ENCODE assay signal across 24 cellular contexts in genomic region chr18:59569321-59569720, GRCh38.
"Had no signal": no experiment of that assay in that cellular context is flagged by ENCODE, and none has a peak within 500 bp of the region (broad histone marks: within the 10 kb centered on the region; RNA-seq: fewer than 3 reads in every experiment).

No MANE protein-coding gene starts in this region.

- H3K27me3 ChIP-seq: breast epithelium, esophagus squamous epithelium, spleen, tibial nerve had no signal

- H3K27me3 Mint-ChIP-seq: activated naive CD8-positive, alpha-beta T cell treated with anti-CD3 and anti-CD28 coated beads, Interleukin-2, amount 50 U/mL, for 24 hours had no signal

- H3K27ac Mint-ChIP-seq: activated CD8-positive, alpha-beta T cell treated with anti-CD3 and anti-CD28 coated beads for 36 hours; activated naive CD4-positive, alpha-beta T cell treated with anti-CD3 and anti-CD28 coated beads, Interleukin-2, amount 50 U/mL, for 24 hours; activated naive CD8-positive, alpha-beta T cell treated with anti-CD3 and anti-CD28 coated beads, Interleukin-2, amount 50 U/mL, for 24 hours; activated T-helper 2 cell treated with anti-CD3 and anti-CD28 coated beads, Interferon-gamma antibody, Interleukin-2, Interleukin-4, amounts not matched to agents 10 μg/mL and 5 μg/mL and 100 μg/mL, durations not matched to agents 14 hours and 24 hours and 36 hours; endodermal cell; naive thymus-derived CD4-positive, alpha-beta T cell; T-helper 1 cell treated with Interleukin-12 subunit alpha and Interleukin-12 subunit beta and Interleukin-4 antibody, amounts not matched to agents 30 μg/mL and 1 μg/mL, for 36 hours had no signal

- H3K9me3 Mint-ChIP-seq: activated CD8-positive, alpha-beta T cell treated with anti-CD3 and anti-CD28 coated beads for 36 hours; activated naive CD4-positive, alpha-beta T cell treated with anti-CD3 and anti-CD28 coated beads, Interleukin-2, amount 50 U/mL, for 24 hours; activated naive CD8-positive, alpha-beta T cell treated with anti-CD3 and anti-CD28 coated beads, Interleukin-2, amount 50 U/mL, for 24 hours; activated T-helper 2 cell treated with anti-CD3 and anti-CD28 coated beads, Interferon-gamma antibody, Interleukin-2, Interleukin-4, amounts not matched to agents 10 μg/mL and 5 μg/mL and 100 μg/mL, durations not matched to agents 14 hours and 24 hours and 36 hours; endodermal cell; T-helper 1 cell treated with Interleukin-12 subunit alpha and Interleukin-12 subunit beta and Interleukin-4 antibody, amounts not matched to agents 30 μg/mL and 1 μg/mL, for 36 hours; WTC11 had no signal

- H3K4me1 Mint-ChIP-seq: activated naive CD4-positive, alpha-beta T cell treated with anti-CD3 and anti-CD28 coated beads, Interleukin-2, amount 50 U/mL, for 24 hours; activated naive CD8-positive, alpha-beta T cell treated with anti-CD3 and anti-CD28 coated beads, Interleukin-2, amount 50 U/mL, for 24 hours; endodermal cell had no signal

- H3K4me3 Mint-ChIP-seq: activated CD8-positive, alpha-beta T cell treated with anti-CD3 and anti-CD28 coated beads for 36 hours; activated naive CD4-positive, alpha-beta T cell treated with anti-CD3 and anti-CD28 coated beads, Interleukin-2, amount 50 U/mL, for 24 hours; activated naive CD8-positive, alpha-beta T cell treated with anti-CD3 and anti-CD28 coated beads, Interleukin-2, amount 50 U/mL, for 24 hours; endodermal cell; T-helper 1 cell treated with Interleukin-12 subunit alpha and Interleukin-12 subunit beta and Interleukin-4 antibody, amounts not matched to agents 30 μg/mL and 1 μg/mL, for 36 hours; WTC11 had no signal

- H3K36me3 Mint-ChIP-seq: activated naive CD4-positive, alpha-beta T cell treated with anti-CD3 and anti-CD28 coated beads, Interleukin-2, amount 50 U/mL, for 24 hours; WTC11 had no signal

- DNase-seq: activated CD4-positive, alpha-beta T cell treated with anti-CD3 and anti-CD28 coated beads for 1 hour; activated CD4-positive, alpha-beta T cell treated with anti-CD3 and anti-CD28 coated beads, Interleukin-2, amount 50 U/mL, for 1 hour; activated CD8-positive, alpha-beta T cell treated with anti-CD3 and anti-CD28 coated beads for 36 hours; activated naive CD8-positive, alpha-beta T cell treated with anti-CD3 and anti-CD28 coated beads, Interleukin-2, amount 50 U/mL, for 24 hours; activated T-cell treated with anti-CD3 and anti-CD28 coated beads, Interleukin-2, amount 50 U/mL, for 48 hours; central memory CD4-positive, alpha-beta T cell; endodermal cell; esophagus squamous epithelium; islet precursor cell; left ventricle myocardium superior; mammary epithelial cell; naive thymus-derived CD4-positive, alpha-beta T cell; right cardiac atrium; spleen; stimulated activated naive CD4-positive, alpha-beta T cell treated with Interleukin-2 at 50 U/mL for 16 hours; T-helper 9 cell had no signal

- H3K4me3 ChIP-seq: breast epithelium, esophagus squamous epithelium, spleen, tibial nerve had no signal

- FAIRE-seq: frontal cortex had no signal

- ATAC-seq: activated CD8-positive, alpha-beta T cell treated with anti-CD3 and anti-CD28 coated beads for 36 hours; activated naive CD8-positive, alpha-beta T cell treated with anti-CD3 and anti-CD28 coated beads, Interleukin-2, amount 50 U/mL, for 24 hours; left ventricle myocardium superior; naive thymus-derived CD4-positive, alpha-beta T cell; right cardiac atrium; WTC11 had no signal

- H3K27ac ChIP-seq: breast epithelium, epithelial cell of prostate, esophagus squamous epithelium, spleen, tibial nerve had no signal

- H3K4me1 ChIP-seq: breast epithelium, spleen, tibial nerve had no signal
